In genomic region chr2:190352668-190353536, GRCh38 we compare ENCODE assay signal across 1 cellular context.
TF ChIP-seq lines count a peak whose summit lies in the region.

No MANE protein-coding gene starts in this region.

TF ChIP-seq in HepG2, 621 proteins besides CTCF, POLR2A, EP300 and RAD21 (continued from another document and continues in another):
- 0 out of 2 replicates have a peak, but pooled peaks have one; percentile 37 for TF ChIP-seq ZNF572 (CRISPR knock-in tag; IDR thresholded peaks at IDR 0.05)
- peak; percentile 76; the same call in 1 of the 2 replicates for TF ChIP-seq ZNF800 (CRISPR knock-in tag; IDR thresholded peaks at IDR 0.05)
- no peak for TF ChIP-seq HNRNPUL1 (IDR thresholded peaks at IDR 0.05; ENCODE audit: low read depth, low read length)
- peak; percentile 88; the same call in 1 of the 2 replicates for TF ChIP-seq ZNF451 (CRISPR knock-in tag; IDR thresholded peaks at IDR 0.05)
- TF ChIP-seq ZKSCAN5 (CRISPR knock-in tag; IDR thresholded peaks at IDR 0.05) = 0 out of 2 replicates have a peak, but pooled peaks have one; percentile 22
- TF ChIP-seq SATB2 (CRISPR knock-in tag; IDR thresholded peaks at IDR 0.05) = no peak
- TF ChIP-seq MIXL1 (CRISPR knock-in tag; IDR thresholded peaks at IDR 0.05) = peak; percentile 98
- TF ChIP-seq ZFP36L1 (CRISPR knock-in tag; IDR thresholded peaks at IDR 0.05) = peak; percentile 99
- peak; percentile 99 for TF ChIP-seq FOXO1 (CRISPR knock-in tag; IDR thresholded peaks at IDR 0.05)
- no peak; the same call in 1 of the 2 replicates for TF ChIP-seq EED (CRISPR knock-in tag; IDR thresholded peaks at IDR 0.05)
- no peak for TF ChIP-seq XBP1 (CRISPR knock-in tag; IDR thresholded peaks at IDR 0.05)
- peak; percentile 90 for TF ChIP-seq ASH2L (IDR thresholded peaks at IDR 0.05; ENCODE audit: insufficient read length, low read depth, low read length)
- TF ChIP-seq ZNF607 (CRISPR knock-in tag; IDR thresholded peaks at IDR 0.05; ENCODE audit: borderline replicate concordance) = peak; percentile 68; the same call in 1 of the 2 replicates
- peak; percentile 34 for TF ChIP-seq JARID2 (CRISPR knock-in tag; IDR thresholded peaks at IDR 0.05; ENCODE audit: insufficient replicate concordance)
- TF ChIP-seq TFE3 (CRISPR knock-in tag; IDR thresholded peaks at IDR 0.05) = peak; percentile 87
- no peak for TF ChIP-seq NFAT5 (CRISPR knock-in tag; IDR thresholded peaks at IDR 0.05)
- TF ChIP-seq KMT2B (CRISPR knock-in tag; IDR thresholded peaks at IDR 0.05) = peak; percentile 87
- no peak for TF ChIP-seq TRIM24 (CRISPR knock-in tag; IDR thresholded peaks at IDR 0.05)
- TF ChIP-seq TEF (CRISPR knock-in tag; IDR thresholded peaks at IDR 0.05) = peak; percentile 9; the same call in 1 of the 2 replicates
- TF ChIP-seq, protein P1, sequence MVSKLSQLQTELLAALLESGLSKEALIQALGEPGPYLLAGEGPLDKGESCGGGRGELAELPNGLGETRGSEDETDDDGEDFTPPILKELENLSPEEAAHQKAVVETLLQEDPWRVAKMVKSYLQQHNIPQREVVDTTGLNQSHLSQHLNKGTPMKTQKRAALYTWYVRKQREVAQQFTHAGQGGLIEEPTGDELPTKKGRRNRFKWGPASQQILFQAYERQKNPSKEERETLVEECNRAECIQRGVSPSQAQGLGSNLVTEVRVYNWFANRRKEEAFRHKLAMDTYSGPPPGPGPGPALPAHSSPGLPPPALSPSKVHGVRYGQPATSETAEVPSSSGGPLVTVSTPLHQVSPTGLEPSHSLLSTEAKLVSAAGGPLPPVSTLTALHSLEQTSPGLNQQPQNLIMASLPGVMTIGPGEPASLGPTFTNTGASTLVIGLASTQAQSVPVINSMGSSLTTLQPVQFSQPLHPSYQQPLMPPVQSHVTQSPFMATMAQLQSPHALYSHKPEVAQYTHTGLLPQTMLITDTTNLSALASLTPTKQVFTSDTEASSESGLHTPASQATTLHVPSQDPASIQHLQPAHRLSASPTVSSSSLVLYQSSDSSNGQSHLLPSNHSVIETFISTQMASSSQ (IDR thresholded peaks at IDR 0.05; ENCODE audit: low read depth) = peak; percentile 79
- TF ChIP-seq, protein P1 (CRISPR knock-in tag; IDR thresholded peaks at IDR 0.05; ENCODE audit: borderline replicate concordance) = peak; percentile 88; the same call in 1 of the 2 replicates
- TF ChIP-seq ZNF44 (CRISPR knock-in tag; IDR thresholded peaks at IDR 0.05) = no peak
- no peak for TF ChIP-seq ZNF20 (CRISPR knock-in tag; IDR thresholded peaks at IDR 0.05)
- TF ChIP-seq NFRKB (IDR thresholded peaks at IDR 0.05) = no peak
- TF ChIP-seq, protein P2, sequence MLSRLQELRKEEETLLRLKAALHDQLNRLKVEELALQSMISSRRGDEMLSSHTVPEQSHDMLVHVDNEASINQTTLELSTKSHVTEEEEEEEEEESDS (CRISPR knock-in tag; IDR thresholded peaks at IDR 0.05; ENCODE audit: borderline replicate concordance) = peak; percentile 75
- TF ChIP-seq ZNF101 (CRISPR knock-in tag; IDR thresholded peaks at IDR 0.05; ENCODE audit: borderline replicate concordance, low read depth) = 0 out of 2 replicates have a peak, but pooled peaks have one; percentile 69
- no peak for TF ChIP-seq NRL (CRISPR knock-in tag; IDR thresholded peaks at IDR 0.05; ENCODE audit: borderline replicate concordance)
- TF ChIP-seq SRF (IDR thresholded peaks at IDR 0.05; ENCODE audit: low read depth, low read length) = peak; percentile 57; the same call in 1 of the 2 replicates
- TF ChIP-seq ZNF362 (CRISPR knock-in tag; IDR thresholded peaks at IDR 0.05; ENCODE audit: borderline replicate concordance) = peak; percentile 64; the same call in 1 of the 2 replicates
- no peak for TF ChIP-seq ELK4 (CRISPR knock-in tag; IDR thresholded peaks at IDR 0.05; ENCODE audit: borderline replicate concordance)
- peak; percentile 67; the same call in 1 of the 2 replicates for TF ChIP-seq ZNF652 (CRISPR knock-in tag; IDR thresholded peaks at IDR 0.05; ENCODE audit: borderline replicate concordance, low read depth)
- TF ChIP-seq ZNF660 (CRISPR knock-in tag; IDR thresholded peaks at IDR 0.05; ENCODE audit: borderline replicate concordance, low read depth) = no peak
- no peak for TF ChIP-seq STAG1 (CRISPR knock-in tag; IDR thresholded peaks at IDR 0.05)
- peak; percentile 70 for TF ChIP-seq MTA1 (CRISPR knock-in tag; IDR thresholded peaks at IDR 0.05; ENCODE audit: borderline replicate concordance)
- peak; percentile 97; the same call in 1 of the 2 replicates for TF ChIP-seq EHMT2 (IDR thresholded peaks at IDR 0.05; ENCODE audit: borderline replicate concordance, low read depth, low read length)
- peak; percentile 30; the same call in 1 of the 2 replicates for TF ChIP-seq POLR2AphosphoS5 (IDR thresholded peaks at IDR 0.05; ENCODE audit: low read depth, low read length)
- TF ChIP-seq SRSF9 (IDR thresholded peaks at IDR 0.05; ENCODE audit: borderline replicate concordance, insufficient read depth, low read depth, low read length, poor library complexity, severe bottlenecking) = no peak
- peak; percentile 69; the same call in 1 of the 2 replicates for TF ChIP-seq ZSCAN30 (CRISPR knock-in tag; IDR thresholded peaks at IDR 0.05)
- TF ChIP-seq SMARCE1 (IDR thresholded peaks at IDR 0.05; ENCODE audit: borderline replicate concordance) = no peak
- peak; percentile 94 for TF ChIP-seq ZNF746 (CRISPR knock-in tag; IDR thresholded peaks at IDR 0.05)
- TF ChIP-seq NR2C2 (CRISPR knock-in tag; IDR thresholded peaks at IDR 0.05; ENCODE audit: borderline replicate concordance) = peak; percentile 90
- TF ChIP-seq, protein P3, sequence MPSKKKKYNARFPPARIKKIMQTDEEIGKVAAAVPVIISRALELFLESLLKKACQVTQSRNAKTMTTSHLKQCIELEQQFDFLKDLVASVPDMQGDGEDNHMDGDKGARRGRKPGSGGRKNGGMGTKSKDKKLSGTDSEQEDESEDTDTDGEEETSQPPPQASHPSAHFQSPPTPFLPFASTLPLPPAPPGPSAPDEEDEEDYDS (CRISPR knock-in tag; IDR thresholded peaks at IDR 0.05) = peak; percentile 82
- 0 out of 2 replicates have a peak, but pooled peaks have one; percentile 20 for TF ChIP-seq ZNF333 (CRISPR knock-in tag; IDR thresholded peaks at IDR 0.05; ENCODE audit: borderline replicate concordance)
- TF ChIP-seq, protein P4, sequence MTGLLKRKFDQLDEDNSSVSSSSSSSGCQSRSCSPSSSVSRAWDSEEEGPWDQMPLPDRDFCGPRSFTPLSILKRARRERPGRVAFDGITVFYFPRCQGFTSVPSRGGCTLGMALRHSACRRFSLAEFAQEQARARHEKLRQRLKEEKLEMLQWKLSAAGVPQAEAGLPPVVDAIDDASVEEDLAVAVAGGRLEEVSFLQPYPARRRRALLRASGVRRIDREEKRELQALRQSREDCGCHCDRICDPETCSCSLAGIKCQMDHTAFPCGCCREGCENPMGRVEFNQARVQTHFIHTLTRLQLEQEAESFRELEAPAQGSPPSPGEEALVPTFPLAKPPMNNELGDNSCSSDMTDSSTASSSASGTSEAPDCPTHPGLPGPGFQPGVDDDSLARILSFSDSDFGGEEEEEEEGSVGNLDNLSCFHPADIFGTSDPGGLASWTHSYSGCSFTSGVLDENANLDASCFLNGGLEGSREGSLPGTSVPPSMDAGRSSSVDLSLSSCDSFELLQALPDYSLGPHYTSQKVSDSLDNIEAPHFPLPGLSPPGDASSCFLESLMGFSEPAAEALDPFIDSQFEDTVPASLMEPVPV (CRISPR knock-in tag; IDR thresholded peaks at IDR 0.05) = peak; percentile 98
- peak; percentile 94 for TF ChIP-seq ZBTB3 (CRISPR knock-in tag; IDR thresholded peaks at IDR 0.05; ENCODE audit: borderline replicate concordance, low read depth)
- TF ChIP-seq ETV5 (CRISPR knock-in tag; IDR thresholded peaks at IDR 0.05; ENCODE audit: borderline replicate concordance) = peak; percentile 99
